Comparison of ENCODE assay signal across 1 cellular context in genomic region chr9:34451135-34451534, GRCh38.
TF ChIP-seq lines count a peak whose summit lies in the region.

No MANE protein-coding gene starts in this region.

TF ChIP-seq in H1, 55 proteins besides CTCF, POLR2A, EP300 and RAD21:
- TF ChIP-seq ZNF274 (IDR thresholded peaks at IDR 0.05; ENCODE audit: borderline replicate concordance, extremely low read depth, low read length) (no peak), NANOG (IDR thresholded peaks at IDR 0.05; ENCODE audit: insufficient read depth, low read depth, low read length, poor library complexity, severe bottlenecking) (no peak), ATF3 (IDR thresholded peaks at IDR 0.05; ENCODE audit: insufficient read depth, low read depth, low read length) (no peak)
